11 cellular contexts compared by ENCODE assay signal in the genomic region with DNA sequence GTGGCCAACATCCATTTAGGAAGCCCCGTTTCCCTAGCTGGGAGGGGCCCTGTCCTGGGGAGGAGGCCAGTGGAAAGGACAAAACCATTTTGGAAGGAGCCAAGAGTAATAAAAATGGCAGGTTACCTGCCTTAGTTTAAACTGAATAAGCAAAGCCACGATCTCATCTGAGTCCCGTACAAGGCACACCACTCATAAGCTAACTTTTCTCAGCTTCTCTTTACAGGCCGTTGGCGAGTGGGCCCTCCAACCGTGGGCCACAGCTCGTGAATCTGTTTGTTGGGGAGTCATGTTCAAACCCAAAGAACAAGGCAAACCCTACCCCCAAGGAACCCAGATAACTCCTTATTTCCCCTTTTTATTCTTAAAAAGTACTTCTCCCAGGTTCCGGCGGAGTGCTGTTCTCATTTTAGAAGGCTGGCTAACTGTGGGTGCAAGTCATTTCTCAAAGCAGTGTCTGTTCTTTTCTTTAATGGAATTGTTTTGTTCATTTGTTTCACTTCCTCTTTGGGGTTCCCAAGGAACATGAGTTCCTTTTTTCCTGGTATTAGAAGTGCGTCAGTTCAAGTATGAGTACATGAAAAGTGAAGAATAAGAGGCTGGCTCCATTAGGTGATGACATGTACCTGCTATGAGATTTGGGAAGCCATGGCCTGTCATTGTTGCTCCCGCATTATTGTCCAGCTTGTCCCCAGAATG.
DNase-seq lines count a peak whose midpoint lies in the region; ATAC-seq and TF ChIP-seq lines count a peak whose summit lies in the region.
"Had no signal": no experiment of that assay in that cellular context is flagged by ENCODE, and none has a peak within 500 bp of the region (broad histone marks: within the 10 kb centered on the region; RNA-seq: fewer than 3 reads in every experiment).

No MANE protein-coding gene starts in this region.

- H3K4me3 Mint-ChIP-seq in activated T-cell treated with anti-CD3 and anti-CD28 coated beads, Interleukin-2, amount 50 U/mL, for 72 hours = no peak overlapping the region
- H3K4me3 Mint-ChIP-seq: activated CD4-positive, alpha-beta T cell treated with anti-CD3 and anti-CD28 coated beads, Interleukin-2, amount 10 ng/mL, durations not matched to agents 7 days and 5 days; activated T-helper 17 cell treated with anti-CD3 and anti-CD28 coated beads, Interleukin-2, amount 50 U/mL, for 72 hours; brain had no signal

- peak; percentile 16 for DNase-seq in GDM1 (lab: John Stamatoyannopoulos, UW)
- peak; percentile 79 for DNase-seq in SKM-1 (lab: John Stamatoyannopoulos, UW; ENCODE audit: unreplicated experiment)
- no peak for DNase-seq in right atrium auricular region (ENCODE audit: low spot score)
- DNase-seq in gastrocnemius medialis = no peak
- no peak for DNase-seq in activated T-cell treated with anti-CD3 and anti-CD28 coated beads, Interleukin-2, amount 50 U/mL, for 72 hours
- DNase-seq: activated CD4-positive, alpha-beta T cell treated with anti-CD3 and anti-CD28 coated beads, Interleukin-2, amount 10 ng/mL, durations not matched to agents 7 days and 5 days had no signal

- H3K4me3 ChIP-seq in right atrium auricular region = no peak overlapping the region
- no peak overlapping the region for H3K4me3 ChIP-seq in gastrocnemius medialis

- no peak for TF ChIP-seq CTCF in right atrium auricular region (IDR thresholded peaks at IDR 0.05)
- TF ChIP-seq CTCF in gastrocnemius medialis (IDR thresholded peaks at IDR 0.05 in 4 of 5, conservative IDR thresholded peaks at IDR 0.05 in 1 of 5) = no peak

- H3K27me3 Mint-ChIP-seq in activated T-cell treated with anti-CD3 and anti-CD28 coated beads, Interleukin-2, amount 50 U/mL, for 72 hours (ENCODE audit: low read depth) = no peaks in the 10 kb centered on the region
- H3K27me3 Mint-ChIP-seq: activated CD4-positive, alpha-beta T cell treated with anti-CD3 and anti-CD28 coated beads, Interleukin-2, amount 10 ng/mL, durations not matched to agents 7 days and 5 days; activated T-helper 17 cell treated with anti-CD3 and anti-CD28 coated beads, Interleukin-2, amount 50 U/mL, for 72 hours had no signal

- TF ChIP-seq POLR2A in gastrocnemius medialis (IDR thresholded peaks at IDR 0.05) = no peak

- intact Hi-C loops in gastrocnemius medialis (cut with DNase I; ENCODE audit: low total_unique reads) = no loop called here

- H3K27ac ChIP-seq in right atrium auricular region = peak overlapping the region; percentile 49 to 56
- H3K27ac ChIP-seq in gastrocnemius medialis = peak overlapping the region in 3 of 4 donors; percentile 36 to 55 (median 40)

- H3K9me3 ChIP-seq in right atrium auricular region (no peaks in the 10 kb centered on the region), gastrocnemius medialis (no peaks in the 10 kb centered on the region)

- in situ Hi-C loops in gastrocnemius medialis (cut with MboI; ENCODE audit: low sequenced_read_pairs in 4 of 4) = no loop called here

- no peaks in the 10 kb centered on the region for H3K36me3 ChIP-seq in right atrium auricular region
- H3K36me3 ChIP-seq in gastrocnemius medialis = no peaks in the 10 kb centered on the region

- ATAC-seq in gastrocnemius medialis = peak in 1 of 2 donors; percentile 24
- no peak for ATAC-seq in activated T-cell treated with anti-CD3 and anti-CD28 coated beads, Interleukin-2, amount 50 U/mL, for 72 hours (replicated peaks in 1 of 2)
- ATAC-seq in GM21717 (IDR thresholded peaks at IDR 0.05; ENCODE audit: unreplicated experiment) = no peak
- ATAC-seq in HG03139 (IDR thresholded peaks at IDR 0.05; ENCODE audit: unreplicated experiment) = no peak
- ATAC-seq in GM18502 (IDR thresholded peaks at IDR 0.05; ENCODE audit: poor library complexity, unreplicated experiment) = no peak
- ATAC-seq: activated T-helper 17 cell treated with anti-CD3 and anti-CD28 coated beads, Interleukin-2, amount 50 U/mL, for 72 hours had no signal

- H3K9me3 Mint-ChIP-seq in activated T-cell treated with anti-CD3 and anti-CD28 coated beads, Interleukin-2, amount 50 U/mL, for 72 hours = no peaks in the 10 kb centered on the region
- H3K9me3 Mint-ChIP-seq: activated CD4-positive, alpha-beta T cell treated with anti-CD3 and anti-CD28 coated beads, Interleukin-2, amount 10 ng/mL, durations not matched to agents 7 days and 5 days; activated T-helper 17 cell treated with anti-CD3 and anti-CD28 coated beads, Interleukin-2, amount 50 U/mL, for 72 hours had no signal

- H3K4me1 ChIP-seq in right atrium auricular region (peaks cover 0 to 52% of the 10 kb centered on the region in 2 donors), gastrocnemius medialis (peaks cover 6 to 20% of the 10 kb centered on the region in 2 donors)

- H3K4me1 Mint-ChIP-seq in activated T-cell treated with anti-CD3 and anti-CD28 coated beads, Interleukin-2, amount 50 U/mL, for 72 hours (ENCODE audit: low read depth) = no peaks in the 10 kb centered on the region
- H3K4me1 Mint-ChIP-seq: activated CD4-positive, alpha-beta T cell treated with anti-CD3 and anti-CD28 coated beads, Interleukin-2, amount 10 ng/mL, durations not matched to agents 7 days and 5 days; activated T-helper 17 cell treated with anti-CD3 and anti-CD28 coated beads, Interleukin-2, amount 50 U/mL, for 72 hours had no signal

- H3K27me3 ChIP-seq in right atrium auricular region = no peaks in the 10 kb centered on the region
- H3K27me3 ChIP-seq in gastrocnemius medialis = no peaks in the 10 kb centered on the region

- H3K27ac Mint-ChIP-seq in activated T-cell treated with anti-CD3 and anti-CD28 coated beads, Interleukin-2, amount 50 U/mL, for 72 hours = no peak overlapping the region
- H3K27ac Mint-ChIP-seq: activated CD4-positive, alpha-beta T cell treated with anti-CD3 and anti-CD28 coated beads, Interleukin-2, amount 10 ng/mL, durations not matched to agents 7 days and 5 days; activated T-helper 17 cell treated with anti-CD3 and anti-CD28 coated beads, Interleukin-2, amount 50 U/mL, for 72 hours had no signal

- no peaks in the 10 kb centered on the region for H3K36me3 Mint-ChIP-seq in activated T-cell treated with anti-CD3 and anti-CD28 coated beads, Interleukin-2, amount 50 U/mL, for 72 hours (ENCODE audit: insufficient read depth in 2 of 2)
- H3K36me3 Mint-ChIP-seq: brain had no signal

Comparison
In these comparisons a context has a peak if more than half of its experiments do, and no peak if none do; other contexts are left out.
1. DNase-seq: peak in GDM1 (single experiment) and SKM-1 (single experiment); none in right atrium auricular region (single experiment), gastrocnemius medialis (0 of 2) and activated T-cell treated with anti-CD3 and anti-CD28 coated beads, Interleukin-2, amount 50 U/mL, for 72 hours (0 of 2).